9 cellular contexts compared by ENCODE assay signal in genomic region chr15:58864602-58865419, GRCh38.
A peak's percentile ranks its signal among the peaks of the same experiment; 100 is the strongest.
DNase-seq lines count a peak whose midpoint lies in the region; ATAC-seq and TF ChIP-seq lines count a peak whose summit lies in the region.
"Had no signal": no experiment of that assay in that cellular context is flagged by ENCODE, and none has a peak within 500 bp of the region (broad histone marks: within the 10 kb centered on the region; RNA-seq: fewer than 3 reads in every experiment).

No MANE protein-coding gene starts in this region.

- peaks cover 16% of the 10 kb centered on the region for H3K4me1 Mint-ChIP-seq in CD8-positive, alpha-beta T cell (ENCODE audit: low read depth)
- H3K4me1 Mint-ChIP-seq in neural crest cell = peaks cover 13% of the 10 kb centered on the region

- H3K27ac ChIP-seq in CD8-positive, alpha-beta T cell (ENCODE audit: low read depth, low read length) = no peak overlapping the region
- H3K27ac ChIP-seq in Peyer's patch (peak overlapping the region in 3 of 4 donors; percentile 18 to 70 (median 30)), fibroblast of lung (ENCODE audit: insufficient read depth, low read length) (peak overlapping the region; percentile 4)
- H3K27ac ChIP-seq: parathyroid adenoma had no signal

- peak overlapping the region; percentile 91 for H2AFZ ChIP-seq in fibroblast of lung (ENCODE audit: low read length)
- H2AFZ ChIP-seq: parathyroid adenoma had no signal

- H3K4me3 Mint-ChIP-seq in CD8-positive, alpha-beta T cell = peak overlapping the region; percentile 57
- H3K4me3 Mint-ChIP-seq in neural crest cell = no peak overlapping the region

- H4K20me1 ChIP-seq in fibroblast of lung (ENCODE audit: control insufficient read depth, extremely low read depth, insufficient read depth, low read length) = no peaks in the 10 kb centered on the region

- peak in 1 of 2 donors; percentile 8 for TF ChIP-seq POLR2A in Peyer's patch (IDR thresholded peaks at IDR 0.05)

- no peaks in the 10 kb centered on the region for H3K9me3 Mint-ChIP-seq in CD8-positive, alpha-beta T cell
- peaks cover 3% of the 10 kb centered on the region for H3K9me3 Mint-ChIP-seq in neural crest cell

- no peak overlapping the region for H3K4me3 ChIP-seq in CD8-positive, alpha-beta T cell (ENCODE audit: low read depth, low read length)
- H3K4me3 ChIP-seq in Peyer's patch = peak overlapping the region; percentile 11 to 48 (median 30)
- peak overlapping the region in 2 of 4 experiments; percentile 10 to 41 for H3K4me3 ChIP-seq in fibroblast of lung (replicated peaks in 1 of 4; ENCODE audit: control extremely low read depth in 1 of 4, insufficient read depth in 1 of 4, low read depth in 3 of 4, low read length in 4 of 4)

- H3K9ac ChIP-seq in fibroblast of lung (ENCODE audit: insufficient read depth, low read length) = peak overlapping the region; percentile 3
- H3K9ac ChIP-seq: parathyroid adenoma had no signal

- peak; percentile 17 for ATAC-seq in CD8-positive, alpha-beta T cell
- ATAC-seq in HG03354 (IDR thresholded peaks at IDR 0.05; ENCODE audit: poor library complexity, severe bottlenecking, unreplicated experiment) = no peak
- no peak for ATAC-seq in GM21360 (IDR thresholded peaks at IDR 0.05; ENCODE audit: unreplicated experiment)
- ATAC-seq in GM18511 (IDR thresholded peaks at IDR 0.05; ENCODE audit: unreplicated experiment) = no peak

- H3K36me3 Mint-ChIP-seq in CD8-positive, alpha-beta T cell = no peaks in the 10 kb centered on the region
- H3K36me3 Mint-ChIP-seq in neural crest cell (ENCODE audit: low read depth) = peaks cover 6% of the 10 kb centered on the region

- no peaks in the 10 kb centered on the region for H3K9me3 ChIP-seq in CD8-positive, alpha-beta T cell (ENCODE audit: low read length)
- no peaks in the 10 kb centered on the region for H3K9me3 ChIP-seq in Peyer's patch
- H3K9me3 ChIP-seq in fibroblast of lung (ENCODE audit: control insufficient read depth, insufficient read depth, low read depth, low read length) = no peaks in the 10 kb centered on the region

- intact Hi-C loops in CD8-positive, alpha-beta T cell (cut with DNase I, micrococcal nuclease) = no loop called here

- H3K79me2 ChIP-seq in fibroblast of lung (ENCODE audit: control insufficient read depth, insufficient read depth, low read length) = no peaks in the 10 kb centered on the region
- H3K79me2 ChIP-seq: parathyroid adenoma had no signal

- peaks cover 6% of the 10 kb centered on the region for H3K4me1 ChIP-seq in CD8-positive, alpha-beta T cell (ENCODE audit: insufficient read depth, low read length)
- peaks cover 0 to 12% (median 0%) of the 10 kb centered on the region in 4 donors for H3K4me1 ChIP-seq in Peyer's patch
- no peaks in the 10 kb centered on the region for H3K4me1 ChIP-seq in fibroblast of lung (ENCODE audit: control insufficient read depth, extremely low read depth, insufficient read depth, low read length)
- H3K4me1 ChIP-seq: parathyroid adenoma had no signal

- TF ChIP-seq CTCF in CD8-positive, alpha-beta T cell (IDR thresholded peaks at IDR 0.05) = no peak
- TF ChIP-seq CTCF in Peyer's patch (IDR thresholded peaks at IDR 0.05) (no peak), fibroblast of lung (conservative IDR thresholded peaks at IDR 0.05 in 1 of 2, IDR thresholded peaks at IDR 0.05 in 1 of 2; ENCODE audit: low read depth in 1 of 2, low read length in 2 of 2) (no peak), neural crest cell (conservative IDR thresholded peaks at IDR 0.05) (no peak)

- POLR2A ChIA-PET in CD8-positive, alpha-beta T cell (lab: Charles Lee) = no interaction called here

- H3K4me2 ChIP-seq in fibroblast of lung (ENCODE audit: extremely low read depth, insufficient read depth, low read length) = peak overlapping the region; percentile 66

- CTCF ChIA-PET in CD8-positive, alpha-beta T cell (lab: Charles Lee) = no interaction called here

- no peaks in the 10 kb centered on the region for H3K27me3 ChIP-seq in CD8-positive, alpha-beta T cell (ENCODE audit: insufficient read depth, low read length)
- H3K27me3 ChIP-seq in Peyer's patch = no peaks in the 10 kb centered on the region
- H3K27me3 ChIP-seq in fibroblast of lung (ENCODE audit: control insufficient read depth, insufficient read depth, low read length) = no peaks in the 10 kb centered on the region

- H3K27me3 Mint-ChIP-seq in CD8-positive, alpha-beta T cell (ENCODE audit: low read depth) = peaks cover 6% of the 10 kb centered on the region
- H3K27me3 Mint-ChIP-seq in neural crest cell (ENCODE audit: low read depth) = no peaks in the 10 kb centered on the region

- H3K27ac Mint-ChIP-seq in CD8-positive, alpha-beta T cell = no peak overlapping the region
- peak overlapping the region; percentile 65 for H3K27ac Mint-ChIP-seq in neural crest cell (ENCODE audit: unreplicated experiment)

- no peaks in the 10 kb centered on the region for H3K36me3 ChIP-seq in CD8-positive, alpha-beta T cell (ENCODE audit: insufficient read depth, low read length)
- H3K36me3 ChIP-seq in Peyer's patch (no peaks in the 10 kb centered on the region), fibroblast of lung (ENCODE audit: control insufficient read depth, insufficient read depth, low read length) (no peaks in the 10 kb centered on the region)

- DNase-seq in CD8-positive, alpha-beta T cell = no peak
- DNase-seq in Peyer's patch (peak in 2 of 3 donors; percentile 53 to 63), fibroblast of lung (ENCODE audit: low read depth in 2 of 2) (peak; percentile 23 to 32), neural crest cell (ENCODE audit: low read depth, low spot score) (no peak), NCI-H446 (lab: John Stamatoyannopoulos, UW) (no peak)

Comparison
In these comparisons a context has a peak if more than half of its experiments do, and no peak if none do; other contexts are left out.
1. DNase-seq: peak in Peyer's patch (2 of 3) and fibroblast of lung (2 of 2); none in CD8-positive, alpha-beta T cell (0 of 7), neural crest cell (single experiment) and NCI-H446 (0 of 2).